9 cellular contexts compared by ENCODE assay signal in genomic region chr14:31945074-31945613, GRCh38.
A peak's percentile ranks its signal among the peaks of the same experiment; 100 is the strongest.
DNase-seq lines count a peak whose midpoint lies in the region; ATAC-seq and TF ChIP-seq lines count a peak whose summit lies in the region.
"Had no signal": no experiment of that assay in that cellular context is flagged by ENCODE, and none has a peak within 500 bp of the region (broad histone marks: within the 10 kb centered on the region; RNA-seq: fewer than 3 reads in every experiment).

No MANE protein-coding gene starts in this region.

- H3K9me2 ChIP-seq in MM.1S (replicated peaks; ENCODE audit: insufficient read depth, low read length), result no peaks in the 10 kb centered on the region

- no peaks in the 10 kb centered on the region for H3K36me3 ChIP-seq in CD4-positive, alpha-beta memory T cell (ENCODE audit: insufficient read depth, low read length)
- H3K36me3 ChIP-seq in MM.1S (replicated peaks; ENCODE audit: insufficient read depth, low read length), result no peaks in the 10 kb centered on the region
- H3K36me3 ChIP-seq in aorta (ENCODE audit: control insufficient read depth in 1 of 2, insufficient read depth in 2 of 2, low read length in 1 of 2), result no peaks in the 10 kb centered on the region

- H4K20me1 ChIP-seq in MM.1S (ENCODE audit: insufficient read depth, low read length), result no peaks in the 10 kb centered on the region

- H3K27ac Mint-ChIP-seq in CD4-positive, alpha-beta memory T cell, result peak overlapping the region; percentile 89 to 95 (median 93)
- peak overlapping the region in 3 of 5 experiments; percentile 14 to 81 (median 70) for H3K27ac Mint-ChIP-seq in brain

- H3K36me3 Mint-ChIP-seq in CD4-positive, alpha-beta memory T cell, result no peaks in the 10 kb centered on the region
- H3K36me3 Mint-ChIP-seq in brain, result no peaks in the 10 kb centered on the region

- H3K4me1 ChIP-seq in CD4-positive, alpha-beta memory T cell (ENCODE audit: insufficient read depth, low read length), result peaks cover 52% of the 10 kb centered on the region
- H3K4me1 ChIP-seq in MM.1S (ENCODE audit: low read length) (peaks cover 9% of the 10 kb centered on the region; the same call in 1 of the 2 replicates), aorta (ENCODE audit: control insufficient read depth in 1 of 2, insufficient read depth in 2 of 2, low read length in 2 of 2) (no peaks in the 10 kb centered on the region)

- POLR2A ChIA-PET in CD4-positive, alpha-beta memory T cell (lab: Charles Lee; ENCODE audit: partially characterized antibody), result interaction anchor here (1.2 to 3.7 kb wide), 6 partner anchors 10 to 738 kb away, joined by 3 to 14 read pairs (median 6); partner anchors contain the start of genes ARHGAP5, DTD2, HECTD1 and RNU6-7

- peak; percentile 69 for ATAC-seq in GM19023 (IDR thresholded peaks at IDR 0.05; ENCODE audit: unreplicated experiment)
- ATAC-seq in aorta (ENCODE audit: low FRiP score), result no peak

- peak overlapping the region in 1 of 2 donors; percentile 33 for H3K4me3 ChIP-seq in CD4-positive, alpha-beta memory T cell (ENCODE audit: low read length in 2 of 2)
- H3K4me3 ChIP-seq in MM.1S (ENCODE audit: low read length) (no peak overlapping the region), aorta (ENCODE audit: low read length in 2 of 2) (no peak overlapping the region)

- H3K9me3 ChIP-seq in CD4-positive, alpha-beta memory T cell (ENCODE audit: control insufficient read depth in 1 of 2, low read length in 2 of 2), result no peaks in the 10 kb centered on the region
- H3K9me3 ChIP-seq in MM.1S (replicated peaks; ENCODE audit: insufficient read depth, low read length) (no peaks in the 10 kb centered on the region), aorta (ENCODE audit: control insufficient read depth, low read length) (no peaks in the 10 kb centered on the region)

- no peaks in the 10 kb centered on the region for H3K27me3 ChIP-seq in CD4-positive, alpha-beta memory T cell (ENCODE audit: insufficient read depth, low read length)
- H3K27me3 ChIP-seq in MM.1S (replicated peaks; ENCODE audit: insufficient read depth, low read length) (no peaks in the 10 kb centered on the region), aorta (ENCODE audit: control insufficient read depth in 1 of 2, insufficient read depth in 2 of 2, low read length in 1 of 2) (peaks cover 0 to 1% of the 10 kb centered on the region in 2 donors)

- peak overlapping the region; percentile 27; the same call in 1 of the 2 replicates for H2AFZ ChIP-seq in MM.1S (ENCODE audit: low read length)

- DNase-seq in CD4-positive, alpha-beta memory T cell, result peak; percentile 51 to 72 (median 70)
- DNase-seq in MM.1S (peak; percentile 9), aorta (no peak), EL (no peak), OCI-M2 (lab: John Stamatoyannopoulos, UW; ENCODE audit: unreplicated experiment) (no peak)
- DNase-seq in stimulated activated CD8-positive, alpha-beta memory T cell treated with anti-CD3 and anti-CD28 coated beads, Interleukin-4, amount 100 ng/mL, for 48 hours, result no peak
- DNase-seq: NCI-H1105 treated with DMSO at 0.1 percent for 48 hours had no signal

- peak overlapping the region; percentile 39 for H3K27ac ChIP-seq in CD4-positive, alpha-beta memory T cell (ENCODE audit: low read depth, low read length)
- H3K27ac ChIP-seq in MM.1S (ENCODE audit: low read length) (no peak overlapping the region), aorta (ENCODE audit: low read depth in 1 of 2, low read length in 2 of 2) (no peak overlapping the region)

- CTCF ChIA-PET in CD4-positive, alpha-beta memory T cell (lab: Charles Lee; ENCODE audit: partially characterized antibody), result interaction anchor here (0.8 to 1.2 kb wide), 2 partner anchors 11 to 310 kb away, joined by 4 to 5 read pairs; no protein-coding TSS in a partner anchor

- no peaks in the 10 kb centered on the region for H3K27me3 Mint-ChIP-seq in CD4-positive, alpha-beta memory T cell
- H3K27me3 Mint-ChIP-seq in brain, result no peaks in the 10 kb centered on the region

- no peak for TF ChIP-seq CTCF in MM.1S (IDR thresholded peaks at IDR 0.05; ENCODE audit: low read length)
- TF ChIP-seq CTCF in brain (conservative IDR thresholded peaks at IDR 0.05), result no peak

- intact Hi-C loops in CD4-positive, alpha-beta memory T cell (cut with micrococcal nuclease), result loop anchor here (2.0 kb wide), 1 partner anchor 132 kb away; the partner anchor contains the start of gene ARHGAP5
- intact Hi-C loops in aorta (cut with DNase I), result no loop called here

- peak overlapping the region; percentile 71 to 86 (median 80) for H3K4me3 Mint-ChIP-seq in CD4-positive, alpha-beta memory T cell
- no peak overlapping the region for H3K4me3 Mint-ChIP-seq in brain

- no peaks in the 10 kb centered on the region for H3K9me3 Mint-ChIP-seq in CD4-positive, alpha-beta memory T cell
- H3K9me3 Mint-ChIP-seq in brain, result no peaks in the 10 kb centered on the region

- peak overlapping the region; percentile 24; the same call in 1 of the 2 replicates for H3K4me2 ChIP-seq in MM.1S (ENCODE audit: low read depth, low read length)

- H3K4me1 Mint-ChIP-seq in CD4-positive, alpha-beta memory T cell, result peaks cover 34 to 54% (median 44%) of the 10 kb centered on the region in 4 donors
- H3K4me1 Mint-ChIP-seq in brain, result peaks cover 54% of the 10 kb centered on the region

- no peaks in the 10 kb centered on the region for H3K79me2 ChIP-seq in MM.1S (ENCODE audit: low read length)

- no peak overlapping the region for H3K9ac ChIP-seq in MM.1S (ENCODE audit: low read length)

- no peaks in the 10 kb centered on the region for H3F3A ChIP-seq in MM.1S (ENCODE audit: insufficient read depth, low read length)

- 91 to 97% methylated on average over 3 of the region's 3 CpGs for WGBS in aorta, 2 donors

Comparison
In these comparisons a context has a peak if more than half of its experiments do, and no peak if none do; other contexts are left out.
1. DNase-seq: peak in CD4-positive, alpha-beta memory T cell (5 of 5) and MM.1S (single experiment); none in aorta (0 of 2), stimulated activated CD8-positive, alpha-beta memory T cell treated with anti-CD3 and anti-CD28 coated beads, Interleukin-4, amount 100 ng/mL, for 48 hours (single experiment), EL (single experiment) and OCI-M2 (single experiment).
2. H3K4me3 Mint-ChIP-seq: peak in CD4-positive, alpha-beta memory T cell (8 of 8); none in brain (0 of 5).